In genomic region chr5:55815939-55816338, GRCh38 we compare ENCODE assay signal across 12 cellular contexts. TPM values are rescaled to one million over a fixed set of nuclear protein-coding genes. Genes with fewer than 3 reads are reported as not detected.
"Had no signal": no experiment of that assay in that cellular context is flagged by ENCODE, and none has a peak within 500 bp of the region (broad histone marks: within the 10 kb centered on the region; RNA-seq: fewer than 3 reads in every experiment).

No MANE protein-coding gene starts in this region.

RNA-seq across cellular contexts. Expression of gene IL31RA, which starts 35.2 kb away (rescaled TPM):
- total RNA-seq: activated CD4-positive, alpha-beta T cell treated with anti-CD3 and anti-CD28 coated beads for 36 hours; activated CD4-positive, alpha-beta T cell treated with anti-CD3 and anti-CD28 coated beads, Interleukin-2, amount 10 ng/mL, durations not matched to agents 7 days and 5 days; activated CD8-positive, alpha-beta memory T cell treated with anti-CD3 and anti-CD28 coated beads, Interleukin-2, amount 10 ng/mL, durations not matched to agents 7 days and 5 days; activated CD8-positive, alpha-beta T cell treated with anti-CD3 and anti-CD28 coated beads, Interleukin-2, amount 10 ng/mL, durations not matched to agents 7 days and 5 days; activated naive CD8-positive, alpha-beta T cell treated with anti-CD3 and anti-CD28 coated beads, Interleukin-2, amount 10 ng/mL, durations not matched to agents 7 days and 5 days; activated T-helper 2 cell treated with anti-CD3 and anti-CD28 coated beads, Interferon-gamma antibody, Interleukin-2, Interleukin-4, amounts not matched to agents 10 μg/mL and 5 μg/mL and 100 μg/mL, durations not matched to agents 14 hours and 24 hours and 36 hours; body of pancreas; breast epithelium; cardiac muscle cell; T-cell; T-helper 17 cell; WTC11 had no signal
- polyA plus RNA-seq: cardiac muscle cell had no signal
